ENCODE assay signal across 20 cellular contexts in the genomic region with DNA sequence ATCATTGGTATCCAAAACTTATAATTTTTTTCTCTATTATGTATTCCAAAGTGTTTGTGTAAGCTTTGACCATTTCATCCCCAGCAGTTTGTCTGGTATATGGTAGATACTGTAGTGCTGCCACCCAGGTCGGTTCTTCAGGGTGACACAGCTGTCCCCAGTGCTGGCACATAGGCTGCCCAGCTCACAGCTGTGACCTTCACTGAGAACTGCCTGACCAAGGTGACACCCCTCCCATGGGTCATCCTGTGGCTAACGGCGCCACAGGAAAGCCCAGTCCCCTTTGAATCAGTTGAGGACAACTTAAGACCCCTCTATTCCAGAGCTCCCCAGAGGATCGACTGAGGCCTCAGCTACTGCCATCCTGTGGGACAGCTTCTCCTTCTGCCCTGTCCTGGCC.
"Had no signal": no experiment of that assay in that cellular context is flagged by ENCODE, and none has a peak within 500 bp of the region (broad histone marks: within the 10 kb centered on the region; RNA-seq: fewer than 3 reads in every experiment).

No MANE protein-coding gene starts in this region.

- H3K4me3 Mint-ChIP-seq: effector memory CD8-positive, alpha-beta T cell; immature natural killer cell; memory B cell; natural killer cell; stimulated activated naive B cell treated with anti-CD40 and anti-IgM and Interleukin-4, amounts not matched to agents 10 μg/mL and 1 μg/mL and 100 μg/mL, for 72 hours; stimulated activated naive CD8-positive, alpha-beta T cell treated with anti-CD3 and anti-CD28 coated beads, Interleukin-15, Interleukin-2, amounts not matched to agents 100 ng/mL and 50 ng/mL, for 24 hours had no signal

- H3K27ac Mint-ChIP-seq: effector memory CD8-positive, alpha-beta T cell; immature natural killer cell; memory B cell; natural killer cell; progenitor cell of endocrine pancreas; stimulated activated naive B cell treated with anti-CD40 and anti-IgM and Interleukin-4, amounts not matched to agents 10 μg/mL and 1 μg/mL and 100 μg/mL, for 72 hours; stimulated activated naive CD8-positive, alpha-beta T cell treated with anti-CD3 and anti-CD28 coated beads, Interleukin-15, Interleukin-2, amounts not matched to agents 100 ng/mL and 50 ng/mL, for 24 hours had no signal

- DNase-seq: cerebellar nuclear complex; cortex of kidney; effector memory CD8-positive, alpha-beta T cell; erythroblast; hypothalamus; immature natural killer cell; left ventricle myocardium superior; lower lobe of right lung; natural killer cell; sigmoid colon; stimulated activated CD4-positive, alpha-beta T cell treated with anti-CD3 and anti-CD28 coated beads, Interleukin-4, amount 100 ng/mL, for 4 hours; stimulated activated naive B cell treated with anti-CD40 and anti-IgM and Interleukin-4, amounts not matched to agents 10 μg/mL and 1 μg/mL and 100 μg/mL, for 72 hours; transverse colon; upper lobe of right lung had no signal

- H3K27me3 Mint-ChIP-seq: memory B cell; progenitor cell of endocrine pancreas; stimulated activated naive B cell treated with anti-CD40 and anti-IgM and Interleukin-4, amounts not matched to agents 10 μg/mL and 1 μg/mL and 100 μg/mL, for 72 hours; stimulated activated naive CD8-positive, alpha-beta T cell treated with anti-CD3 and anti-CD28 coated beads, Interleukin-15, Interleukin-2, amounts not matched to agents 100 ng/mL and 50 ng/mL, for 24 hours had no signal

- H3K36me3 Mint-ChIP-seq: immature natural killer cell; memory B cell; natural killer cell; stimulated activated naive B cell treated with anti-CD40 and anti-IgM and Interleukin-4, amounts not matched to agents 10 μg/mL and 1 μg/mL and 100 μg/mL, for 72 hours had no signal

- H3K4me3 ChIP-seq: lower lobe of right lung, sigmoid colon, suprapubic skin, transverse colon, upper lobe of right lung had no signal

- ATAC-seq: effector memory CD8-positive, alpha-beta T cell; left ventricle myocardium superior; lower lobe of right lung; natural killer cell; stimulated activated naive B cell treated with anti-CD40 and anti-IgM and Interleukin-4, amounts not matched to agents 10 μg/mL and 1 μg/mL and 100 μg/mL, for 72 hours; upper lobe of right lung had no signal

- H3K9me3 Mint-ChIP-seq: effector memory CD8-positive, alpha-beta T cell; immature natural killer cell; memory B cell; natural killer cell; stimulated activated naive B cell treated with anti-CD40 and anti-IgM and Interleukin-4, amounts not matched to agents 10 μg/mL and 1 μg/mL and 100 μg/mL, for 72 hours; stimulated activated naive CD8-positive, alpha-beta T cell treated with anti-CD3 and anti-CD28 coated beads, Interleukin-15, Interleukin-2, amounts not matched to agents 100 ng/mL and 50 ng/mL, for 24 hours had no signal

- H3K4me1 ChIP-seq: lower lobe of right lung, parathyroid adenoma, sigmoid colon, suprapubic skin, transverse colon, upper lobe of right lung had no signal

- H3K36me3 ChIP-seq: lower lobe of right lung, neutrophil, sigmoid colon, suprapubic skin, transverse colon, upper lobe of right lung had no signal

- H3K4me1 Mint-ChIP-seq: immature natural killer cell; memory B cell; natural killer cell; stimulated activated naive B cell treated with anti-CD40 and anti-IgM and Interleukin-4, amounts not matched to agents 10 μg/mL and 1 μg/mL and 100 μg/mL, for 72 hours had no signal

- H3K27me3 ChIP-seq: neutrophil, sigmoid colon, suprapubic skin, transverse colon, upper lobe of right lung had no signal

- H3K27ac ChIP-seq: lower lobe of right lung, neutrophil, parathyroid adenoma, sigmoid colon, suprapubic skin, transverse colon, upper lobe of right lung had no signal

- H3K9me3 ChIP-seq: lower lobe of right lung, neutrophil, sigmoid colon, suprapubic skin, transverse colon, upper lobe of right lung had no signal
